Comparison of ENCODE assay signal across 12 cellular contexts in genomic region chr6:6614096-6614964, GRCh38. TPM values are rescaled to one million over a fixed set of nuclear protein-coding genes. Genes with fewer than 3 reads are reported as not detected.
DNase-seq lines count a peak whose midpoint lies in the region; ATAC-seq and TF ChIP-seq lines count a peak whose summit lies in the region.
"Had no signal": no experiment of that assay in that cellular context is flagged by ENCODE, and none has a peak within 500 bp of the region (broad histone marks: within the 10 kb centered on the region; RNA-seq: fewer than 3 reads in every experiment).

No MANE protein-coding gene starts in this region.

- H3K36me3 ChIP-seq in BLaER1, result 0 out of 2 replicates have a peak, but pooled peaks cover 4% of the 10 kb centered on the region
- no peaks in the 10 kb centered on the region for H3K36me3 ChIP-seq in breast epithelium
- H3K36me3 ChIP-seq: vagina had no signal

- H3K4me2 ChIP-seq in BLaER1, result peak overlapping the region; percentile 33

- no peaks in the 10 kb centered on the region for H3K27me3 ChIP-seq in BLaER1
- no peaks in the 10 kb centered on the region for H3K27me3 ChIP-seq in breast epithelium
- H3K27me3 ChIP-seq: vagina had no signal

- intact Hi-C loops in activated CD4-positive, alpha-beta T cell treated with anti-CD3 and anti-CD28 coated beads, Interleukin-2, amount 10 ng/mL, durations not matched to agents 24 days and 14 days (cut with micrococcal nuclease), result loop anchor here (1.0 to 2.0 kb wide), 2 partner anchors 26 to 42 kb away; partner anchors contain the start of gene LY86
- intact Hi-C loops in breast epithelium (cut with DNase I; ENCODE audit: low total_unique reads), result no loop called here

- H3K4me1 Mint-ChIP-seq in activated CD4-positive, alpha-beta T cell treated with anti-CD3 and anti-CD28 coated beads, Interleukin-2, amount 10 ng/mL, durations not matched to agents 24 days and 14 days, result peaks cover 68% of the 10 kb centered on the region
- H3K4me1 Mint-ChIP-seq in nephron, result peaks cover 48% of the 10 kb centered on the region
- no peaks in the 10 kb centered on the region for H3K4me1 Mint-ChIP-seq in progenitor cell of endocrine pancreas (ENCODE audit: low read depth)

- H3K4me1 ChIP-seq in BLaER1 (peaks cover 75% of the 10 kb centered on the region), breast epithelium (no peaks in the 10 kb centered on the region)

- no peaks in the 10 kb centered on the region for H3K27me3 Mint-ChIP-seq in activated CD4-positive, alpha-beta T cell treated with anti-CD3 and anti-CD28 coated beads, Interleukin-2, amount 10 ng/mL, durations not matched to agents 24 days and 14 days
- H3K27me3 Mint-ChIP-seq in nephron (ENCODE audit: low read depth) (peaks cover 4% of the 10 kb centered on the region), progenitor cell of endocrine pancreas (peaks cover 10% of the 10 kb centered on the region)

- H3K4me3 ChIP-seq in BLaER1, result no peak overlapping the region
- peak overlapping the region in 2 of 3 donors; percentile 27 to 33 for H3K4me3 ChIP-seq in breast epithelium
- H3K4me3 ChIP-seq: vagina had no signal

- peak; percentile 85 for DNase-seq in activated CD4-positive, alpha-beta T cell treated with anti-CD3 and anti-CD28 coated beads, Interleukin-2, amount 10 ng/mL, durations not matched to agents 24 days and 14 days
- DNase-seq in breast epithelium (ENCODE audit: low spot score in 2 of 2) (peak in 1 of 2 donors; percentile 38), progenitor cell of endocrine pancreas (ENCODE audit: low spot score, unreplicated experiment) (no peak), NCI-H1930 (lab: John Stamatoyannopoulos, UW) (no peak)
- DNase-seq: effector CD4-positive, alpha-beta T cell; NCI-H1105; T1000 had no signal

- TF ChIP-seq POLR2A in breast epithelium (IDR thresholded peaks at IDR 0.05), result no peak

- no peaks in the 10 kb centered on the region for H4K20me1 ChIP-seq in BLaER1

- peak overlapping the region; percentile 81 for H3K4me3 Mint-ChIP-seq in activated CD4-positive, alpha-beta T cell treated with anti-CD3 and anti-CD28 coated beads, Interleukin-2, amount 10 ng/mL, durations not matched to agents 24 days and 14 days
- no peak overlapping the region for H3K4me3 Mint-ChIP-seq in nephron
- no peak overlapping the region for H3K4me3 Mint-ChIP-seq in progenitor cell of endocrine pancreas (ENCODE audit: low read depth)

- H3K9me3 ChIP-seq in BLaER1 (peaks cover 18% of the 10 kb centered on the region), breast epithelium (no peaks in the 10 kb centered on the region)
- H3K9me3 ChIP-seq: vagina had no signal

- peaks cover 3% of the 10 kb centered on the region for H3K9me3 Mint-ChIP-seq in activated CD4-positive, alpha-beta T cell treated with anti-CD3 and anti-CD28 coated beads, Interleukin-2, amount 10 ng/mL, durations not matched to agents 24 days and 14 days
- no peaks in the 10 kb centered on the region for H3K9me3 Mint-ChIP-seq in nephron
- no peaks in the 10 kb centered on the region for H3K9me3 Mint-ChIP-seq in progenitor cell of endocrine pancreas (ENCODE audit: low read depth)

- ATAC-seq in HG03378 (IDR thresholded peaks at IDR 0.05; ENCODE audit: unreplicated experiment), result no peak
- no peak for ATAC-seq in GM19324 (IDR thresholded peaks at IDR 0.05; ENCODE audit: low FRiP score, unreplicated experiment)

- H3K9ac ChIP-seq in BLaER1, result no peak overlapping the region

- H3K27ac ChIP-seq in BLaER1, result no peak overlapping the region
- H3K27ac ChIP-seq in breast epithelium, result no peak overlapping the region
- H3K27ac ChIP-seq: vagina had no signal

- peaks cover 3% of the 10 kb centered on the region for H3K36me3 Mint-ChIP-seq in activated CD4-positive, alpha-beta T cell treated with anti-CD3 and anti-CD28 coated beads, Interleukin-2, amount 10 ng/mL, durations not matched to agents 24 days and 14 days (ENCODE audit: low read depth)
- H3K36me3 Mint-ChIP-seq in nephron (ENCODE audit: low read depth), result no peaks in the 10 kb centered on the region
- no peaks in the 10 kb centered on the region for H3K36me3 Mint-ChIP-seq in progenitor cell of endocrine pancreas (ENCODE audit: insufficient read depth)

- H3K27ac Mint-ChIP-seq in activated CD4-positive, alpha-beta T cell treated with anti-CD3 and anti-CD28 coated beads, Interleukin-2, amount 10 ng/mL, durations not matched to agents 24 days and 14 days, result peak overlapping the region; percentile 86
- H3K27ac Mint-ChIP-seq in nephron (peak overlapping the region; percentile 0 to 39 (median 1)), progenitor cell of endocrine pancreas (no peak overlapping the region)

- TF ChIP-seq CTCF in breast epithelium (IDR thresholded peaks at IDR 0.05) (no peak), nephron (IDR thresholded peaks at IDR 0.05; ENCODE audit: unreplicated experiment in 3 of 3) (no peak), progenitor cell of endocrine pancreas (IDR thresholded peaks at IDR 0.05; ENCODE audit: unreplicated experiment) (no peak)

RNA-seq across cellular contexts. Expression of gene LY86, which starts 25.8 kb away (rescaled TPM):
- total RNA-seq in activated CD4-positive, alpha-beta T cell treated with anti-CD3 and anti-CD28 coated beads, Interleukin-2, amount 10 ng/mL, durations not matched to agents 24 days and 14 days, result 1.2 TPM in 2 replicates
- total RNA-seq in breast epithelium (1 to 10 TPM; 3.3 to 8.3 (median 3.4) TPM), progenitor cell of endocrine pancreas (not detected in 2 replicates)
